ENCODE assay signal across 1 cellular context in genomic region chr13:92767468-92767867, GRCh38.
TF ChIP-seq lines count a peak whose summit lies in the region.

No MANE protein-coding gene starts in this region.

TF ChIP-seq in HepG2, 621 proteins besides CTCF, POLR2A, EP300 and RAD21 (continued from another document):
- TF ChIP-seq CSRNP2 (CRISPR knock-in tag; conservative IDR thresholded peaks at IDR 0.05; ENCODE audit: low read depth) (no peak), PAX8 (CRISPR knock-in tag; IDR thresholded peaks at IDR 0.05; ENCODE audit: borderline replicate concordance) (no peak), ZNF644 (CRISPR knock-in tag; IDR thresholded peaks at IDR 0.05; ENCODE audit: low read depth) (no peak), PCBP2 (optimal IDR thresholded peaks at IDR 0.05; ENCODE audit: low read depth, low read length, poor library complexity, severe bottlenecking) (no peak), CBX1 (IDR thresholded peaks at IDR 0.05; ENCODE audit: low read depth) (no peak)
